In genomic region chr22:19955241-19956128, GRCh38 we compare ENCODE assay signal across 9 cellular contexts. TPM values are rescaled to one million over a fixed set of nuclear protein-coding genes. Genes with fewer than 3 reads are reported as not detected.
DNase-seq lines count a peak whose midpoint lies in the region; ATAC-seq and TF ChIP-seq lines count a peak whose summit lies in the region.
"Had no signal": no experiment of that assay in that cellular context is flagged by ENCODE, and none has a peak within 500 bp of the region (broad histone marks: within the 10 kb centered on the region; RNA-seq: fewer than 3 reads in every experiment).

No MANE protein-coding gene starts in this region.

- H3K4me3 ChIP-seq in upper lobe of right lung (no peak overlapping the region), HAP-1 (no peak overlapping the region)

- POLR2A ChIA-PET in activated naive CD8-positive, alpha-beta T cell treated with anti-CD3 and anti-CD28 coated beads, Interleukin-2, amount 10 ng/mL, durations not matched to agents 7 days and 5 days (lab: Charles Lee), result interaction anchor here (0.7 to 2.0 kb wide), 7 partner anchors 12 to 127 kb away, joined by 3 to 9 read pairs (median 8); partner anchors contain the start of genes COMT, TANGO2 and TXNRD2

- H3K27ac ChIP-seq in upper lobe of right lung, result peak overlapping the region; percentile 6

- peaks cover 7% of the 10 kb centered on the region for H3K36me3 Mint-ChIP-seq in activated naive CD4-positive, alpha-beta T cell treated with anti-CD3 and anti-CD28 coated beads, Interleukin-2, amount 10 ng/mL, durations not matched to agents 7 days and 5 days
- H3K36me3 Mint-ChIP-seq in activated naive CD8-positive, alpha-beta T cell treated with anti-CD3 and anti-CD28 coated beads, Interleukin-2, amount 10 ng/mL, durations not matched to agents 7 days and 5 days, result peaks cover 7% of the 10 kb centered on the region
- peaks cover 0 to 4% (median 0%) of the 10 kb centered on the region in 3 donors for H3K36me3 Mint-ChIP-seq in immature natural killer cell

- H3K9me3 ChIP-seq in upper lobe of right lung (no peaks in the 10 kb centered on the region), HAP-1 (no peaks in the 10 kb centered on the region)

- H3K27me3 Mint-ChIP-seq in activated naive CD4-positive, alpha-beta T cell treated with anti-CD3 and anti-CD28 coated beads, Interleukin-2, amount 10 ng/mL, durations not matched to agents 7 days and 5 days, result no peaks in the 10 kb centered on the region
- H3K27me3 Mint-ChIP-seq in activated naive CD8-positive, alpha-beta T cell treated with anti-CD3 and anti-CD28 coated beads, Interleukin-2, amount 10 ng/mL, durations not matched to agents 7 days and 5 days, result no peaks in the 10 kb centered on the region
- H3K27me3 Mint-ChIP-seq in immature natural killer cell (ENCODE audit: low read depth in 3 of 3), result peaks cover 0 to 7% (median 6%) of the 10 kb centered on the region in 3 donors

- CTCF ChIA-PET in activated naive CD4-positive, alpha-beta T cell treated with anti-CD3 and anti-CD28 coated beads, Interleukin-2, amount 10 ng/mL, durations not matched to agents 7 days and 5 days (lab: Charles Lee), result interaction anchor here (0.6 to 1.2 kb wide), 2 partner anchors 199 to 507 kb away, joined by 3 read pairs; no protein-coding TSS in a partner anchor

- no peak overlapping the region for H3K4me3 Mint-ChIP-seq in activated naive CD4-positive, alpha-beta T cell treated with anti-CD3 and anti-CD28 coated beads, Interleukin-2, amount 10 ng/mL, durations not matched to agents 7 days and 5 days
- H3K4me3 Mint-ChIP-seq in activated naive CD8-positive, alpha-beta T cell treated with anti-CD3 and anti-CD28 coated beads, Interleukin-2, amount 10 ng/mL, durations not matched to agents 7 days and 5 days, result peak overlapping the region; percentile 54
- peak overlapping the region; percentile 72 to 86 (median 78) for H3K4me3 Mint-ChIP-seq in immature natural killer cell

- intact Hi-C loops in upper lobe of right lung (cut with DNase I), result no loop called here

- H3K4me1 Mint-ChIP-seq in activated naive CD4-positive, alpha-beta T cell treated with anti-CD3 and anti-CD28 coated beads, Interleukin-2, amount 10 ng/mL, durations not matched to agents 7 days and 5 days, result peaks cover 11% of the 10 kb centered on the region
- H3K4me1 Mint-ChIP-seq in activated naive CD8-positive, alpha-beta T cell treated with anti-CD3 and anti-CD28 coated beads, Interleukin-2, amount 10 ng/mL, durations not matched to agents 7 days and 5 days, result peaks cover 23% of the 10 kb centered on the region
- peaks cover 18 to 35% of the 10 kb centered on the region in 2 donors for H3K4me1 Mint-ChIP-seq in immature natural killer cell

- peak overlapping the region; percentile 84 for H3K27ac Mint-ChIP-seq in activated naive CD4-positive, alpha-beta T cell treated with anti-CD3 and anti-CD28 coated beads, Interleukin-2, amount 10 ng/mL, durations not matched to agents 7 days and 5 days
- H3K27ac Mint-ChIP-seq in activated naive CD8-positive, alpha-beta T cell treated with anti-CD3 and anti-CD28 coated beads, Interleukin-2, amount 10 ng/mL, durations not matched to agents 7 days and 5 days, result peak overlapping the region; percentile 90
- H3K27ac Mint-ChIP-seq in immature natural killer cell, result peak overlapping the region; percentile 83 to 95 (median 92)

- H3K36me3 ChIP-seq in upper lobe of right lung (no peaks in the 10 kb centered on the region), HAP-1 (replicated peaks) (no peaks in the 10 kb centered on the region)

- no peak for DNase-seq in activated naive CD4-positive, alpha-beta T cell treated with anti-CD3 and anti-CD28 coated beads, Interleukin-2, amount 10 ng/mL, durations not matched to agents 7 days and 5 days
- no peak for DNase-seq in activated naive CD4-positive, alpha-beta T cell treated with anti-CD3 and anti-CD28 coated beads, Interleukin-2, amount 50 U/mL, for 16 hours
- DNase-seq in activated naive CD8-positive, alpha-beta T cell treated with anti-CD3 and anti-CD28 coated beads, Interleukin-2, amount 10 ng/mL, durations not matched to agents 7 days and 5 days, result peak; percentile 67
- DNase-seq in immature natural killer cell, result peak; percentile 59 to 65 (median 59)
- no peak for DNase-seq in upper lobe of right lung
- DNase-seq in retina, result no peak
- no peak for DNase-seq in HAP-1 (ENCODE audit: low spot score in 2 of 2)
- DNase-seq: MV-4-11 had no signal

- H3K27me3 ChIP-seq in upper lobe of right lung (no peaks in the 10 kb centered on the region), HAP-1 (ENCODE audit: low read depth) (no peaks in the 10 kb centered on the region)

- peaks cover 19% of the 10 kb centered on the region for H3K4me1 ChIP-seq in upper lobe of right lung
- H3K4me1 ChIP-seq in HAP-1, result peaks cover 3% of the 10 kb centered on the region

- no peak for TF ChIP-seq CTCF in upper lobe of right lung (IDR thresholded peaks at IDR 0.05)

- ATAC-seq in activated naive CD8-positive, alpha-beta T cell treated with anti-CD3 and anti-CD28 coated beads, Interleukin-2, amount 10 ng/mL, durations not matched to agents 7 days and 5 days (ENCODE audit: low read depth), result peak; percentile 88
- ATAC-seq in upper lobe of right lung (no peak), HG03135 (IDR thresholded peaks at IDR 0.05; ENCODE audit: unreplicated experiment) (no peak)

- in situ Hi-C loops in HAP-1 (cut with MboI; ENCODE audit: low sequenced_read_pairs), result loop anchor here (25.0 kb wide), 1 partner anchor 332 kb away; no protein-coding TSS in a partner anchor

- H3K9me3 Mint-ChIP-seq in activated naive CD4-positive, alpha-beta T cell treated with anti-CD3 and anti-CD28 coated beads, Interleukin-2, amount 10 ng/mL, durations not matched to agents 7 days and 5 days, result no peaks in the 10 kb centered on the region
- no peaks in the 10 kb centered on the region for H3K9me3 Mint-ChIP-seq in activated naive CD8-positive, alpha-beta T cell treated with anti-CD3 and anti-CD28 coated beads, Interleukin-2, amount 10 ng/mL, durations not matched to agents 7 days and 5 days
- no peaks in the 10 kb centered on the region for H3K9me3 Mint-ChIP-seq in immature natural killer cell

RNA-seq across cellular contexts. Expression of gene TXNRD2, which starts 13.9 kb away (rescaled TPM):
- total RNA-seq in activated naive CD8-positive, alpha-beta T cell treated with anti-CD3 and anti-CD28 coated beads, Interleukin-2, amount 10 ng/mL, durations not matched to agents 7 days and 5 days, result 10 to 100 TPM; 20.7 to 20.8 TPM
- polyA plus RNA-seq in immature natural killer cell, result 10 to 100 TPM; 11.0 to 17.1 (median 15.5) TPM
- total RNA-seq in upper lobe of right lung, result 40.7 TPM

RNA-seq across cellular contexts. Expression of gene COMT, which starts 13.9 kb away (rescaled TPM):
- total RNA-seq in activated naive CD8-positive, alpha-beta T cell treated with anti-CD3 and anti-CD28 coated beads, Interleukin-2, amount 10 ng/mL, durations not matched to agents 7 days and 5 days, result 10 to 100 TPM; 68.6 to 70.0 TPM
- polyA plus RNA-seq in immature natural killer cell, result 100 to 1,000 TPM; 130 to 167 (median 155) TPM
- 175 TPM for total RNA-seq in upper lobe of right lung

Comparison
In these comparisons a context has a peak if more than half of its experiments do, and no peak if none do; other contexts are left out.
1. DNase-seq: peak in activated naive CD8-positive, alpha-beta T cell treated with anti-CD3 and anti-CD28 coated beads, Interleukin-2, amount 10 ng/mL, durations not matched to agents 7 days and 5 days (single experiment) and immature natural killer cell (3 of 3); none in activated naive CD4-positive, alpha-beta T cell treated with anti-CD3 and anti-CD28 coated beads, Interleukin-2, amount 10 ng/mL, durations not matched to agents 7 days and 5 days (single experiment), activated naive CD4-positive, alpha-beta T cell treated with anti-CD3 and anti-CD28 coated beads, Interleukin-2, amount 50 U/mL, for 16 hours (single experiment), upper lobe of right lung (single experiment), retina (single experiment) and HAP-1 (0 of 2).
2. Peak in every context shown above with its lines, with median percentiles within 50 percentile points of each other: H3K27ac Mint-ChIP-seq.